ENCODE assay signal across 8 cellular contexts in the genomic region with DNA sequence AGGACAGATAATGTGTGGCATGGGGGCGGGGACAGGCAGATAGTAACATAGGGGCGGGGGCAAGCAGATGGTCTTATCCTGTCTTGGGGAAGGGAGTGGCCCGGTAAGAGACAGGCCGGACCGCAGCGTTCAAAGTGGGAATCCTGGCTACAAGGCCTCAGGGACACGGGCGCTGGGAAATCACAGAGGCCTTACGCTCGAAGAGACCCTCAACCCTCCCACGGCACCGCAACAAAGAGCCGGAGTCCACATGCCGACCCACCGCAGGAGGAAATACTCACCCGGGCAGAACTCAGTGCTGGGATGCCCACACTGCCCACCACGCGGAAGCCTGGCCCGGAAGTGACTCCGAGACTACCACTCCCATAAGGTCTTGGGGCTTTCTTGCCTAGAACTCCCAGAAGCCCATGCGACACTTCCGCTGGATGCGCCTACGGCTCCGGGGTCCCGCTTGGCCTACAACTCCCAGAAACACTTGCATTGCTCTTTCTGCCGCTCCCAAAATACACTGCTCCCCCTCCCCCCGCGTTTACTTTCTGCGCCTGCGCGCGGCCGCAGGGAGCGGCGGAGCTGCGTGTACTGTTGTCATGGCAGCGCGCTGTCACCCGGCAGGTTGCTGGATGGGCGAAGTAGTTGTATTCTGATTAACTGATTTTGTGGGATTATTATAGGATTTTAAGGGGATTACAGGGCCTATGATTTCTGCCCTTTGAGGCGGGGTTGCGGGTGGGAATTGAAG. TPM values are rescaled to one million over a fixed set of nuclear protein-coding genes. Genes with fewer than 3 reads are reported as not detected.
DNase-seq lines count a peak whose midpoint lies in the region; ATAC-seq and TF ChIP-seq lines count a peak whose summit lies in the region.

A gene (minus strand): TSS at position 344 of the 739 bp plus-strand sequence. CDS start 3,840 bp downstream, outside the sequence.

- H3K4me3 ChIP-seq in colonic mucosa, result peak within 1 kb of the TSS; percentile 64

- no peaks in the 10 kb centered on the region for H3K27me3 ChIP-seq in colonic mucosa

- no peak for TF ChIP-seq CTCF in colonic mucosa (IDR thresholded peaks at IDR 0.05)

- H3K36me3 ChIP-seq in colonic mucosa, result no peaks in the 10 kb centered on the region

- ATAC-seq in HG03442 (IDR thresholded peaks at IDR 0.05; ENCODE audit: unreplicated experiment), result peak; percentile 92

- H3K9ac ChIP-seq in colonic mucosa (ENCODE audit: low read depth in 2 of 2, low read length in 2 of 2), result peak within 1 kb of the TSS; percentile 68 to 74

- no peaks in the 10 kb centered on the region for H3K9me3 ChIP-seq in colonic mucosa

- intact Hi-C loops in colonic mucosa (cut with DNase I), result loop anchor here (5.0 kb wide), 1 partner anchor 489 kb away; no protein-coding TSS in a partner anchor

- no peak within 1 kb of the TSS for H3K27ac ChIP-seq in colonic mucosa

- H3K4me1 ChIP-seq in colonic mucosa, result peaks cover 6% of the 10 kb centered on the region

- DNase-seq in Ammon's horn (ENCODE audit: low spot score) (peak; percentile 99), GM19238 (ENCODE audit: insufficient read length, low spot score) (peak; percentile 97), NCI-H524 (lab: John Stamatoyannopoulos, UW) (peak; percentile 99 to 100), colonic mucosa (peak; percentile 99), kidney tubule cell (ENCODE audit: low spot score) (peak; percentile 99)
- peak; percentile 98 for DNase-seq in activated CD4-positive, alpha-beta T cell treated with anti-CD3 and anti-CD28 coated beads for 48 hours
- peak; percentile 93 to 97 (median 95) for DNase-seq in stimulated activated CD4-positive, alpha-beta T cell treated with anti-CD3 and anti-CD28 coated beads, Interleukin-1b, Interleukin-23, amount 100 ng/mL, for 24 hours (ENCODE audit: low read depth in 4 of 4, low spot score in 1 of 4)

RNA-seq across cellular contexts. Expression of the gene that starts here (rescaled TPM):
- total RNA-seq in colonic mucosa, result 10 to 100 TPM in 1 of 2 donors, 1 to 10 TPM in 1; 6.1 to 11.8 TPM
